Comparison of ENCODE assay signal across 14 cellular contexts in the genomic region with DNA sequence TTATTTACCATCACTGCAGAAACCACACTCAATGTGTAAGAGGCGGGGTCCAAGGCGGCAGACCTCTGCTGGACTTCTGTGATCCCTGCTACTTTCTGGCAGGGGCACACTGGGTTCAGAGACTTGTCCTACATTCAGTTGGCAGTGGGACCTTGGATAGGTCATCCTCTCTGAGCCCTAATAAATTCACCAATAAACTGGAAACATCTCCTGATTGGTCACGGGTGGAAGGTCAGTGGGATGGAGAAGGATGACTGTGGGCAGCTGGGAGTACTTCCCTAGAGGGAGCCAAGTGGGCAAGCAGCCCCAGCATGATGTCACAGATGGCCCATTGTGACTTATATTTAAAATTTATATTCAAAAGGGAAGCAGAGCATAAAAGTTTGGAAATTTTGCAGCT. TPM values are rescaled to one million over a fixed set of nuclear protein-coding genes. Genes with fewer than 3 reads are reported as not detected.
A peak's percentile ranks its signal among the peaks of the same experiment; 100 is the strongest.
DNase-seq lines count a peak whose midpoint lies in the region; ATAC-seq, FAIRE-seq and TF ChIP-seq lines count a peak whose summit lies in the region.
"Had no signal": no experiment of that assay in that cellular context is flagged by ENCODE, and none has a peak within 500 bp of the region (broad histone marks: within the 10 kb centered on the region; RNA-seq: fewer than 3 reads in every experiment).

No MANE protein-coding gene starts in this region.

- TF ChIP-seq POLR2A in transverse colon (IDR thresholded peaks at IDR 0.05) = no peak

- in situ Hi-C loops in transverse colon (cut with MboI; ENCODE audit: low pct_ligation_motif_present in 1 of 4, low pct_unique_long_range_greater_than_20kb in 1 of 4, low sequenced_read_pairs in 3 of 4) = no loop called here

- H3K27ac Mint-ChIP-seq in stimulated activated effector memory CD8-positive, alpha-beta T cell treated with anti-CD3 and anti-CD28 coated beads, Interleukin-12 subunit alpha, Interleukin-12 subunit beta, amount 100 ng/mL, for 72 hours = no peak overlapping the region
- H3K27ac Mint-ChIP-seq: activated CD4-positive, alpha-beta T cell treated with anti-CD3 and anti-CD28 coated beads for 36 hours had no signal

- H3K36me3 ChIP-seq in kidney (ENCODE audit: control insufficient read depth in 1 of 2, insufficient read depth in 2 of 2, low read length in 2 of 2) (no peaks in the 10 kb centered on the region), transverse colon (no peaks in the 10 kb centered on the region)

- H3K36me3 Mint-ChIP-seq in stimulated activated effector memory CD8-positive, alpha-beta T cell treated with anti-CD3 and anti-CD28 coated beads, Interleukin-12 subunit alpha, Interleukin-12 subunit beta, amount 100 ng/mL, for 72 hours = no peaks in the 10 kb centered on the region

- TF ChIP-seq EP300 in transverse colon (IDR thresholded peaks at IDR 0.05; ENCODE audit: low read depth) = no peak

- no peak for TF ChIP-seq CTCF in kidney (IDR thresholded peaks at IDR 0.05; ENCODE audit: borderline replicate concordance, extremely low read depth, insufficient read depth)
- no peak for TF ChIP-seq CTCF in transverse colon (IDR thresholded peaks at IDR 0.05)

- peak; percentile 9 for DNase-seq in activated CD8-positive, alpha-beta memory T cell treated with anti-CD3 and anti-CD28 coated beads for 24 hours
- no peak for DNase-seq in activated CD8-positive, alpha-beta memory T cell treated with anti-CD3 and anti-CD28 coated beads, Interleukin-2, amount 50 U/mL, for 4 hours
- DNase-seq in cerebellum (ENCODE audit: low spot score) (peak; percentile 62), kidney (peak; percentile 82), transverse colon (peak; percentile 22), NCI-H1417 (lab: John Stamatoyannopoulos, UW) (no peak)
- DNase-seq in stimulated activated effector memory CD8-positive, alpha-beta T cell treated with anti-CD3 and anti-CD28 coated beads, Interleukin-12 subunit alpha, Interleukin-12 subunit beta, amount 100 ng/mL, for 72 hours (ENCODE audit: low spot score in 2 of 2) = no peak
- DNase-seq: activated CD4-positive, alpha-beta T cell treated with anti-CD3 and anti-CD28 coated beads for 36 hours; DMS 273 treated with DMSO at 0.1 percent for 48 hours; SK-N-SH had no signal

- FAIRE-seq in kidney (lab: Jason Lieb, UNC) = no peak
- FAIRE-seq: A549, astrocyte had no signal

- H3K4me1 Mint-ChIP-seq in stimulated activated effector memory CD8-positive, alpha-beta T cell treated with anti-CD3 and anti-CD28 coated beads, Interleukin-12 subunit alpha, Interleukin-12 subunit beta, amount 100 ng/mL, for 72 hours = peaks cover 24% of the 10 kb centered on the region

- no peak overlapping the region for H3K27ac ChIP-seq in kidney (ENCODE audit: low read depth in 2 of 2, low read length in 2 of 2)
- H3K27ac ChIP-seq in transverse colon = peak overlapping the region in 2 of 4 donors; percentile 32 to 37
- H3K27ac ChIP-seq: A549 had no signal

- H3K9ac ChIP-seq in kidney (ENCODE audit: low read length in 2 of 2) = no peak overlapping the region
- H3K9ac ChIP-seq: SK-N-SH had no signal

- 82% methylated on average over 3 of the region's 3 CpGs; no CpG with 5 or more reads in 1 of the 2 donors for WGBS in transverse colon (ENCODE audit: low coverage in 1 of 2), 2 donors

- H3K27me3 ChIP-seq in transverse colon = no peaks in the 10 kb centered on the region

- H3K4me3 Mint-ChIP-seq in stimulated activated effector memory CD8-positive, alpha-beta T cell treated with anti-CD3 and anti-CD28 coated beads, Interleukin-12 subunit alpha, Interleukin-12 subunit beta, amount 100 ng/mL, for 72 hours = no peak overlapping the region
- H3K4me3 Mint-ChIP-seq: activated CD4-positive, alpha-beta T cell treated with anti-CD3 and anti-CD28 coated beads for 36 hours had no signal

- no peaks in the 10 kb centered on the region for H3K9me3 Mint-ChIP-seq in stimulated activated effector memory CD8-positive, alpha-beta T cell treated with anti-CD3 and anti-CD28 coated beads, Interleukin-12 subunit alpha, Interleukin-12 subunit beta, amount 100 ng/mL, for 72 hours

- intact Hi-C loops in kidney (cut with DNase I) (no loop called here), transverse colon (cut with DNase I; ENCODE audit: low total_unique reads) (no loop called here)

- H3K4me1 ChIP-seq in kidney (ENCODE audit: control insufficient read depth in 1 of 2, insufficient read depth in 1 of 2, low read depth in 1 of 2, low read length in 2 of 2) (peaks cover 0 to 3% of the 10 kb centered on the region in 2 donors), transverse colon (peaks cover 16 to 53% (median 28%) of the 10 kb centered on the region in 4 donors)
- H3K4me1 ChIP-seq: A549 had no signal

- no peak overlapping the region for H3K4me3 ChIP-seq in kidney (ENCODE audit: low read length in 2 of 2)
- no peak overlapping the region for H3K4me3 ChIP-seq in transverse colon
- H3K4me3 ChIP-seq: A549 had no signal

- ATAC-seq in stimulated activated effector memory CD8-positive, alpha-beta T cell treated with anti-CD3 and anti-CD28 coated beads, Interleukin-12 subunit alpha, Interleukin-12 subunit beta, amount 100 ng/mL, for 72 hours = no peak
- no peak for ATAC-seq in HG03039 (IDR thresholded peaks at IDR 0.05; ENCODE audit: unreplicated experiment)
- ATAC-seq: A549; activated CD4-positive, alpha-beta T cell treated with anti-CD3 and anti-CD28 coated beads for 36 hours had no signal

- H3K9me3 ChIP-seq in kidney (ENCODE audit: control insufficient read depth in 1 of 2, low read length in 2 of 2) (no peaks in the 10 kb centered on the region), transverse colon (no peaks in the 10 kb centered on the region)
- H3K9me3 ChIP-seq: A549, SK-N-SH had no signal

RNA-seq across cellular contexts. Expression of gene RNF112, which starts 49.7 kb away (rescaled TPM):
- total RNA-seq in cerebellum (16.9 TPM), kidney (7.3 TPM), transverse colon (1 to 10 TPM; 2.2 to 7.2 (median 3.9) TPM)
- polyA plus RNA-seq in kidney (ENCODE audit: insufficient read depth, low read depth, low replicate concordance) = 0.99 TPM
- total RNA-seq: HT-29 had no signal

Comparison
In these comparisons a context has a peak if more than half of its experiments do, and no peak if none do; other contexts are left out.
1. DNase-seq: peak in activated CD8-positive, alpha-beta memory T cell treated with anti-CD3 and anti-CD28 coated beads for 24 hours (single experiment), cerebellum (single experiment), kidney (single experiment) and transverse colon (single experiment); none in activated CD8-positive, alpha-beta memory T cell treated with anti-CD3 and anti-CD28 coated beads, Interleukin-2, amount 50 U/mL, for 4 hours (single experiment), stimulated activated effector memory CD8-positive, alpha-beta T cell treated with anti-CD3 and anti-CD28 coated beads, Interleukin-12 subunit alpha, Interleukin-12 subunit beta, amount 100 ng/mL, for 72 hours (0 of 2) and NCI-H1417 (0 of 3).